Comparison of ENCODE assay signal across 16 cellular contexts in genomic region chr19:5889288-5889971, GRCh38. TPM values are rescaled to one million over a fixed set of nuclear protein-coding genes. Genes with fewer than 3 reads are reported as not detected.
DNase-seq lines count a peak whose midpoint lies in the region; ATAC-seq and TF ChIP-seq lines count a peak whose summit lies in the region.
"Had no signal": no experiment of that assay in that cellular context is flagged by ENCODE, and none has a peak within 500 bp of the region (broad histone marks: within the 10 kb centered on the region; RNA-seq: fewer than 3 reads in every experiment).

No MANE protein-coding gene starts in this region.

- H3K9ac ChIP-seq in SK-N-SH = no peak overlapping the region

- H3K27me3 ChIP-seq in SK-N-SH (ENCODE audit: insufficient read depth) = no peaks in the 10 kb centered on the region
- H3K27me3 ChIP-seq in ovary = no peaks in the 10 kb centered on the region

- H3K36me3 ChIP-seq in SK-N-SH (replicated peaks in 1 of 2; ENCODE audit: control insufficient read depth in 1 of 2, insufficient read depth in 2 of 2, low read length in 1 of 2) = no peaks in the 10 kb centered on the region
- no peaks in the 10 kb centered on the region for H3K36me3 ChIP-seq in ovary

- CTCF ChIA-PET in SK-N-SH (lab: Yijun Ruan, JAX) = interaction anchor here (4.6 kb wide), 1 partner anchor 85 kb away, joined by 73 read pairs; the partner anchor contains the start of gene NRTN

- TF ChIP-seq EP300 in SK-N-SH (IDR thresholded peaks at IDR 0.05; ENCODE audit: borderline replicate concordance in 1 of 2, low read depth in 1 of 2, low read length in 1 of 2) = no peak
- TF ChIP-seq EP300 in ovary (IDR thresholded peaks at IDR 0.05) = no peak

- TF ChIP-seq RAD21 in SK-N-SH (IDR thresholded peaks at IDR 0.05; ENCODE audit: low read length) = no peak

- no peaks in the 10 kb centered on the region for H4K20me1 ChIP-seq in SK-N-SH (ENCODE audit: insufficient read depth)

- H3K4me2 ChIP-seq in SK-N-SH = no peak overlapping the region

- H3K4me3 ChIP-seq in SK-N-SH (ENCODE audit: low read depth in 2 of 2, low read length in 1 of 2) (no peak overlapping the region), ovary (no peak overlapping the region)
- H3K4me3 ChIP-seq: left lung had no signal

- POLR2A ChIA-PET in SK-N-SH (lab: Yijun Ruan, JAX) = interaction anchor here (1.6 kb wide), 1 partner anchor 85 kb away, joined by 5 read pairs; no protein-coding TSS in a partner anchor

- H3K79me2 ChIP-seq in SK-N-SH (ENCODE audit: insufficient read depth) = no peaks in the 10 kb centered on the region

- no peaks in the 10 kb centered on the region for H3K9me2 ChIP-seq in SK-N-SH

- no peak overlapping the region for H2AFZ ChIP-seq in SK-N-SH (ENCODE audit: low read depth)

- 59% methylated on average over 17 of the region's 17 CpGs for WGBS in SK-N-SH (ENCODE audit: low lambda C conversion rate)
- WGBS in ovary, 3 donors = 17 to 31% (median 27%) methylated on average over 17 of the region's 17 CpGs

- H3K4me1 ChIP-seq in SK-N-SH (ENCODE audit: control insufficient read depth in 1 of 2, insufficient read depth in 2 of 2, low read depth in 1 of 2, low read length in 1 of 2) = peaks cover 0 to 27% of the 10 kb centered on the region in 2 experiments; a peak in 1 of 4 replicates
- H3K4me1 ChIP-seq in ovary (ENCODE audit: insufficient read depth) = peaks cover 2% of the 10 kb centered on the region

- intact Hi-C loops in ovary (cut with DNase I) = no loop called here

- no peak for TF ChIP-seq POLR2A in ovary (IDR thresholded peaks at IDR 0.05)

- DNase-seq in SK-N-SH (peak; percentile 38), fibroblast of peridontal ligament (ENCODE audit: extremely low read depth) (peak; percentile 23), islet precursor cell (no peak), ovary (no peak)
- DNase-seq: activated CD4-positive, alpha-beta T cell treated with anti-CD3 and anti-CD28 coated beads, Interleukin-2, amount 10 ng/mL, durations not matched to agents 7 days and 5 days; CD4-positive, alpha-beta T cell; effector CD4-positive, alpha-beta T cell; KBM-7; left lung; NCI-H1105; SHP77 treated with DMSO at 0.1 percent for 48 hours; stimulated activated CD4-positive, alpha-beta T cell treated with anti-CD3 and anti-CD28 coated beads, Interleukin-12 subunit alpha, Interleukin-12 subunit beta, amount 100 ng/mL, for 4 hours had no signal

- H3K9me3 ChIP-seq in SK-N-SH (no peaks in the 10 kb centered on the region), ovary (no peaks in the 10 kb centered on the region)
- H3K9me3 ChIP-seq: left lung had no signal

- TF ChIP-seq CTCF in SK-N-SH (IDR thresholded peaks at IDR 0.05) (no peak), ovary (IDR thresholded peaks at IDR 0.05) (no peak)

- no peak overlapping the region for H3K27ac ChIP-seq in SK-N-SH (ENCODE audit: low read depth in 2 of 2, low read length in 1 of 2)
- no peak overlapping the region for H3K27ac ChIP-seq in ovary
- H3K27ac ChIP-seq: left lung had no signal

- no peaks in the 10 kb centered on the region for H3F3A ChIP-seq in SK-N-SH (replicated peaks; ENCODE audit: insufficient read depth)

- no peak; the same call in 1 of the 3 replicates for ATAC-seq in SK-N-SH treated with all-trans-retinoic acid at 6 μM for 48 hours
- no peak for ATAC-seq in GM21528 (IDR thresholded peaks at IDR 0.05; ENCODE audit: low FRiP score, unreplicated experiment)
- ATAC-seq: left lung had no signal

TF ChIP-seq in SK-N-SH, 30 proteins besides CTCF, POLR2A, EP300 and RAD21 (continues in another document):
- TF ChIP-seq SMC3 (IDR thresholded peaks at IDR 0.05; ENCODE audit: low read depth, low read length) (no peak), GABPA (IDR thresholded peaks at IDR 0.05; ENCODE audit: low read depth) (no peak), RFX5 (IDR thresholded peaks at IDR 0.05; ENCODE audit: low read length) (no peak), RCOR1 (IDR thresholded peaks at IDR 0.05; ENCODE audit: low read length) (no peak), RXRA (IDR thresholded peaks at IDR 0.05; ENCODE audit: borderline replicate concordance, low read depth) (no peak), FOXM1 (IDR thresholded peaks at IDR 0.05; ENCODE audit: low read depth) (no peak), CHD2 (IDR thresholded peaks at IDR 0.05; ENCODE audit: low read length, partially characterized antibody) (no peak)

TF ChIP-seq in SK-N-SH treated with all-trans-retinoic acid at 6 μM for 48 hours, 23 proteins besides CTCF, POLR2A, EP300 and RAD21:
- TF ChIP-seq GLIS3 (CRISPR knock-in tag; IDR thresholded peaks at IDR 0.05) = no peak
- TF ChIP-seq, protein P1, sequence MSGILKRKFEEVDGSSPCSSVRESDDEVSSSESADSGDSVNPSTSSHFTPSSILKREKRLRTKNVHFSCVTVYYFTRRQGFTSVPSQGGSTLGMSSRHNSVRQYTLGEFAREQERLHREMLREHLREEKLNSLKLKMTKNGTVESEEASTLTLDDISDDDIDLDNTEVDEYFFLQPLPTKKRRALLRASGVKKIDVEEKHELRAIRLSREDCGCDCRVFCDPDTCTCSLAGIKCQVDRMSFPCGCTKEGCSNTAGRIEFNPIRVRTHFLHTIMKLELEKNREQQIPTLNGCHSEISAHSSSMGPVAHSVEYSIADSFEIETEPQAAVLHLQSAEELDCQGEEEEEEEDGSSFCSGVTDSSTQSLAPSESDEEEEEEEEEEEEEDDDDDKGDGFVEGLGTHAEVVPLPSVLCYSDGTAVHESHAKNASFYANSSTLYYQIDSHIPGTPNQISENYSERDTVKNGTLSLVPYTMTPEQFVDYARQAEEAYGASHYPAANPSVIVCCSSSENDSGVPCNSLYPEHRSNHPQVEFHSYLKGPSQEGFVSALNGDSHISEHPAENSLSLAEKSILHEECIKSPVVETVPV (CRISPR knock-in tag; IDR thresholded peaks at IDR 0.05) = no peak
- no peak for TF ChIP-seq CSDC2 (CRISPR knock-in tag; IDR thresholded peaks at IDR 0.05)
- no peak for TF ChIP-seq ZFP3 (CRISPR knock-in tag; IDR thresholded peaks at IDR 0.05)
- no peak for TF ChIP-seq RARB (CRISPR knock-in tag; IDR thresholded peaks at IDR 0.05)
- TF ChIP-seq ARNTL (CRISPR knock-in tag; IDR thresholded peaks at IDR 0.05; ENCODE audit: borderline replicate concordance, low read depth) = no peak
- TF ChIP-seq TCF4 (CRISPR knock-in tag; IDR thresholded peaks at IDR 0.05; ENCODE audit: borderline replicate concordance) = no peak
- TF ChIP-seq SNAI2 (CRISPR knock-in tag; IDR thresholded peaks at IDR 0.05) = no peak
- no peak for TF ChIP-seq ZFP30 (CRISPR knock-in tag; IDR thresholded peaks at IDR 0.05)
- TF ChIP-seq ZNF70 (CRISPR knock-in tag; IDR thresholded peaks at IDR 0.05) = no peak
- no peak for TF ChIP-seq POU6F1 (CRISPR knock-in tag; IDR thresholded peaks at IDR 0.05; ENCODE audit: borderline replicate concordance, low read depth)
- TF ChIP-seq, protein P2, sequence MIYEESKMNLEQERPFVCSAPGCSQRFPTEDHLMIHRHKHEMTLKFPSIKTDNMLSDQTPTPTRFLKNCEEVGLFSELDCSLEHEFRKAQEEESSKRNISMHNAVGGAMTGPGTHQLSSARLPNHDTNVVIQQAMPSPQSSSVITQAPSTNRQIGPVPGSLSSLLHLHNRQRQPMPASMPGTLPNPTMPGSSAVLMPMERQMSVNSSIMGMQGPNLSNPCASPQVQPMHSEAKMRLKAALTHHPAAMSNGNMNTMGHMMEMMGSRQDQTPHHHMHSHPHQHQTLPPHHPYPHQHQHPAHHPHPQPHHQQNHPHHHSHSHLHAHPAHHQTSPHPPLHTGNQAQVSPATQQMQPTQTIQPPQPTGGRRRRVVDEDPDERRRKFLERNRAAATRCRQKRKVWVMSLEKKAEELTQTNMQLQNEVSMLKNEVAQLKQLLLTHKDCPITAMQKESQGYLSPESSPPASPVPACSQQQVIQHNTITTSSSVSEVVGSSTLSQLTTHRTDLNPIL (CRISPR knock-in tag; IDR thresholded peaks at IDR 0.05; ENCODE audit: low read depth) = no peak

RNA-seq across cellular contexts. Expression of gene NDUFA11, which starts 14.2 kb away (rescaled TPM):
- polyA plus RNA-seq in SK-N-SH (2012; rRNA removed) (386 and 534 TPM in 2 replicates), ovary (100 to 1,000 TPM in 1 of 2 donors, 1 to 10 TPM in 1; 3.9 to 315 TPM)
- polyA plus RNA-seq in SK-N-SH (2012; cell fraction: cytosol; rRNA removed) = 223 and 307 TPM in 2 replicates
- polyA plus RNA-seq in SK-N-SH (2012; cell fraction: nucleus; rRNA removed) = 249 and 444 TPM in 2 replicates
- total RNA-seq in ovary = 100 to 1,000 TPM; 169 to 352 (median 203) TPM

RNA-seq across cellular contexts. Expression of gene VMAC, which starts 15.2 kb away (rescaled TPM):
- polyA plus RNA-seq in SK-N-SH (2012; rRNA removed) (6.5 and 9.1 TPM in 2 replicates), ovary (1 to 10 TPM; 3.4 to 6.4 TPM)
- polyA plus RNA-seq in SK-N-SH (2012; cell fraction: cytosol; rRNA removed) = 1.9 and 2.6 TPM in 2 replicates
- polyA plus RNA-seq in SK-N-SH (2012; cell fraction: nucleus; rRNA removed) = 40.0 and 44.0 TPM in 2 replicates
- total RNA-seq in ovary = 1 to 10 TPM; 5.0 to 8.5 (median 7.0) TPM

RNA-seq across cellular contexts. Expression of gene FUT5, which starts 19.1 kb away (rescaled TPM):
- not detected in 2 replicates for polyA plus RNA-seq in SK-N-SH (2012; rRNA removed)
- not detected in 2 replicates for polyA plus RNA-seq in SK-N-SH (2012; cell fraction: cytosol; rRNA removed)
- not detected in 2 replicates for polyA plus RNA-seq in SK-N-SH (2012; cell fraction: nucleus; rRNA removed)
- under 1 TPM in 3 of 7 donors, not detected in 4; 0.15 to 0.23 (median 0.22) TPM for total RNA-seq in ovary
- polyA plus RNA-seq in ovary = not detected
- total RNA-seq: activated CD4-positive, alpha-beta T cell treated with anti-CD3 and anti-CD28 coated beads, Interleukin-2, amount 10 ng/mL, durations not matched to agents 7 days and 5 days; G401; left lung; posterior vena cava had no signal

RNA-seq across cellular contexts. Expression of gene CAPS, which starts 24.6 kb away (rescaled TPM):
- polyA plus RNA-seq in SK-N-SH (2012; rRNA removed) = 13.4 and 17.3 TPM in 2 replicates
- 2.8 and 4.4 TPM in 2 replicates for polyA plus RNA-seq in SK-N-SH (2012; cell fraction: cytosol; rRNA removed)
- polyA plus RNA-seq in SK-N-SH (2012; cell fraction: nucleus; rRNA removed) = 93.5 and 127 TPM in 2 replicates
- 100 to 1,000 TPM in 1 of 7 donors, 10 to 100 TPM in 5, 1 to 10 TPM in 1; 7.0 to 313 (median 35.8) TPM for total RNA-seq in ovary
- polyA plus RNA-seq in ovary = 10 to 100 TPM in 1 of 2 donors, 1 to 10 TPM in 1; 1.7 to 12.4 TPM

RNA-seq across cellular contexts. Expression of gene FUT3, which starts 38.2 kb away (rescaled TPM):
- polyA plus RNA-seq in SK-N-SH (2012; rRNA removed) = not detected in 2 replicates
- not detected in 2 replicates for polyA plus RNA-seq in SK-N-SH (2012; cell fraction: cytosol; rRNA removed)
- not detected in 2 replicates for polyA plus RNA-seq in SK-N-SH (2012; cell fraction: nucleus; rRNA removed)
- total RNA-seq in ovary = 1 to 10 TPM in 1 of 7 donors, under 1 TPM in 4, not detected in 2; 0.11 to 1.8 (median 0.18) TPM
- under 1 TPM in 1 of 2 donors, not detected in 1; 0.04 TPM for polyA plus RNA-seq in ovary
- total RNA-seq: activated CD4-positive, alpha-beta T cell treated with anti-CD3 and anti-CD28 coated beads, Interleukin-2, amount 10 ng/mL, durations not matched to agents 7 days and 5 days; G401; posterior vena cava had no signal

Comparison
In these comparisons a context has a peak if more than half of its experiments do, and no peak if none do; other contexts are left out.
1. DNase-seq: peak in SK-N-SH (single experiment) and fibroblast of peridontal ligament (single experiment); none in islet precursor cell (single experiment) and ovary (0 of 5).